In the genomic region with DNA sequence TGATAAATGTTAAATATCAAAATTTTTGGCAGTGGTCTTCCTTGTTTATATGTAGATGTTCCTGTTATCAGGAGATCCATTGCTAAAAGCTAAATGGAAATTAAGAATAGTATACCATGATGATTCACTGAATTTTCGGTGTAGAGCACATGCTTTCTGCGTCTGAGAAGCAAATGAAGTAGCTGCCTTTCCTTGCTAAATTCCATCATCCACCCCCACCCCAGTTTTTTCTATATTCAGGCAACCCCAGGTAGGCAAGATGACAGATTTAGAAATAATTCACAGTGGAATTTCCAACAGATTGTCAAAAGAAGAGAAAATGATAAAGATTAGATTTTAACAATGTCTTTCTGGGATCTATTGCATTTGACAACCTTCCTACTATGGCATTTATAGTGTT, we compare ENCODE assay signal across 23 cellular contexts.
DNase-seq lines count a peak whose midpoint lies in the region; ATAC-seq lines count a peak whose summit lies in the region.
"Had no signal": no experiment of that assay in that cellular context is flagged by ENCODE, and none has a peak within 500 bp of the region (broad histone marks: within the 10 kb centered on the region; RNA-seq: fewer than 3 reads in every experiment).

No MANE protein-coding gene starts in this region.

- DNase-seq in putamen (ENCODE audit: low spot score): peak; percentile 71
- DNase-seq: 8988T; ACHN; AML-193; BE2C; C1 segment of cervical spinal cord; Caco-2; Calu3; CD4-positive, alpha-beta memory T cell; CD4-positive, alpha-beta T cell; CD4-positive, CD25-positive, alpha-beta regulatory T cell; CD8-positive, alpha-beta memory T cell; CD8-positive, alpha-beta T cell; COR-L47; DMS 273 treated with DMSO at 0.1 percent for 48 hours; DMS153; DMS53; DMS79; DMS79 treated with DMSO at 0.1 percent for 48 hours; DND-41; EL had no signal

- no peak for ATAC-seq in HG03097 (IDR thresholded peaks at IDR 0.05; ENCODE audit: low FRiP score, unreplicated experiment)
- ATAC-seq: A549; CD8-positive, alpha-beta T cell had no signal
